In the genomic region with DNA sequence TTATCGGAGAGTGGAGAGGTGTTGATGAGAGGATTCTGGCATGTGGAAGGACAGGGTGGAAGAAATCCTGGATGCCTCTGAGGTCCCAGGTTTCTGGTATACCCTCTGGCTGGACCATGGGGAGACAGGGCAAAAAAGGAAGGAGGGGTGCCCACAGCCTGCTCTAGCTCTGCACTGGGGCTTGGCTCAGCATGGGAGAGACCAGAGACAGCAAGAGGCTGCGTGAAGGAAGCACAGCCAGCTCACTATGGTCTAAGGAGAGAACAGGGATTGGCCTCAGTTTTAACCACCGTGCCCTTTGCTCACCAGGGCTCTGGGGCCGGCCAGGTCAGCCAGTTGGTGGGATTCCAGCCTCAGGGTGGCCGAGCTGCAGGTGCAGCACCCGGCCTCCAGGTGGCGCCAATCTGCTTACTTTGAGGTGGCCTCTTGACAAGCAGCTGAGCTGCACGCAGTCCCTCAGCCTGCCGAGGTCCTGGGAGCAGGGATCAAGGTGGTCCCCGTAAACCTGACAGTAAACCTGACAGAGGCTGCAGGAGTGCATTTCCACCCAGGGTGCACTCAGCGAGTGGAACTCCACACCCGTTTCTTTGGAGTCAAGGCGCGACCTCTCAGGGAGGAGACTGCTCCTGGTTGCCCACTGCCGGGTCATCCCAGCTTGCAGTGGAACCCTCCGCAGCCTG, we compare ENCODE assay signal across 8 cellular contexts. TPM values are rescaled to one million over a fixed set of nuclear protein-coding genes. Genes with fewer than 3 reads are reported as not detected.
DNase-seq lines count a peak whose midpoint lies in the region; ATAC-seq and TF ChIP-seq lines count a peak whose summit lies in the region.

No MANE protein-coding gene starts in this region.

- H3K4me3 ChIP-seq in RWPE2 (ENCODE audit: severe bottlenecking), result no peak overlapping the region
- H3K4me3 ChIP-seq in fibroblast of villous mesenchyme (ENCODE audit: low read depth, low read length), result no peak overlapping the region
- H3K4me3 ChIP-seq in ovary, result peak overlapping the region; percentile 44
- no peak overlapping the region for H3K4me3 ChIP-seq in thyroid gland (replicated peaks in 1 of 3)

- H3K4me1 ChIP-seq in RWPE2 (ENCODE audit: insufficient read depth, poor library complexity, severe bottlenecking) (no peaks in the 10 kb centered on the region), ovary (ENCODE audit: insufficient read depth) (peaks cover 9% of the 10 kb centered on the region), thyroid gland (peaks cover 6 to 14% of the 10 kb centered on the region in 2 donors)

- peak; percentile 57 for ATAC-seq in RWPE2 (ENCODE audit: low read depth)

- intact Hi-C loops in ovary (cut with DNase I), result loop anchor here (1.0 to 10.0 kb wide), 6 partner anchors 102 to 512 kb away; a partner anchor contains a TSS
- intact Hi-C loops in thyroid gland (cut with DNase I), result no loop called here

- no peak for TF ChIP-seq POLR2A in ovary (IDR thresholded peaks at IDR 0.05)
- TF ChIP-seq POLR2A in thyroid gland (IDR thresholded peaks at IDR 0.05), result no peak

- peak; percentile 84 for TF ChIP-seq CTCF in RWPE2 (IDR thresholded peaks at IDR 0.05; ENCODE audit: poor library complexity, severe bottlenecking)
- peak; percentile 87 for TF ChIP-seq CTCF in fibroblast of villous mesenchyme (IDR thresholded peaks at IDR 0.05; ENCODE audit: insufficient read depth, low read depth, low read length)
- TF ChIP-seq CTCF in ovary (IDR thresholded peaks at IDR 0.05), result peak; percentile 83 to 89 (median 83)
- TF ChIP-seq CTCF in thyroid gland (IDR thresholded peaks at IDR 0.05), result peak; percentile 61 to 98 (median 86)

- DNase-seq in NCI-H526 (lab: John Stamatoyannopoulos, UW), result peak; percentile 17 to 77
- DNase-seq in NCI-H526 treated with DMSO at 0.1 percent for 48 hours (lab: John Stamatoyannopoulos, UW), result no peak
- DNase-seq in RWPE2 (ENCODE audit: low spot score), result no peak
- DNase-seq in activated T-helper 9 cell treated with anti-CD3 and anti-CD28 coated beads, Interleukin-2, amount 50 U/mL, for 16 hours (ENCODE audit: low read depth), result peak; percentile 57
- DNase-seq in fibroblast of villous mesenchyme (ENCODE audit: low read depth), result peak; percentile 71
- DNase-seq in ovary, result peak; percentile 75 to 88 (median 84)
- DNase-seq in thyroid gland, result peak; percentile 74 to 77

- no peaks in the 10 kb centered on the region for H3K36me3 ChIP-seq in RWPE2 (ENCODE audit: low read depth)
- H3K36me3 ChIP-seq in ovary, result no peaks in the 10 kb centered on the region
- no peaks in the 10 kb centered on the region for H3K36me3 ChIP-seq in thyroid gland

- TF ChIP-seq EP300 in Ishikawa (IDR thresholded peaks at IDR 0.05; ENCODE audit: borderline replicate concordance) (no peak), ovary (IDR thresholded peaks at IDR 0.05) (no peak)

- H3K9me3 ChIP-seq in RWPE2 (ENCODE audit: severe bottlenecking) (no peaks in the 10 kb centered on the region), ovary (no peaks in the 10 kb centered on the region), thyroid gland (no peaks in the 10 kb centered on the region)

- TF ChIP-seq RAD21 in Ishikawa (IDR thresholded peaks at IDR 0.05; ENCODE audit: low read depth), result peak; percentile 83

- no peaks in the 10 kb centered on the region for H3K27me3 ChIP-seq in RWPE2 (ENCODE audit: insufficient read depth, poor library complexity, severe bottlenecking)
- no peaks in the 10 kb centered on the region for H3K27me3 ChIP-seq in ovary
- H3K27me3 ChIP-seq in thyroid gland, result no peaks in the 10 kb centered on the region

- no peak overlapping the region for H3K27ac ChIP-seq in RWPE2 (ENCODE audit: poor library complexity, severe bottlenecking)
- H3K27ac ChIP-seq in ovary, result no peak overlapping the region
- H3K27ac ChIP-seq in thyroid gland, result no peak overlapping the region

- 15 to 27% (median 15%) methylated on average over 12 to 16 of the region's 16 CpGs for WGBS in ovary, 3 donors
- WGBS in thyroid gland, 2 donors, result 23 to 32% methylated on average over 8 to 11 of the region's 16 CpGs

TF ChIP-seq in Ishikawa, 13 proteins besides CTCF, POLR2A, EP300 and RAD21:
- TF ChIP-seq, protein P1, sequence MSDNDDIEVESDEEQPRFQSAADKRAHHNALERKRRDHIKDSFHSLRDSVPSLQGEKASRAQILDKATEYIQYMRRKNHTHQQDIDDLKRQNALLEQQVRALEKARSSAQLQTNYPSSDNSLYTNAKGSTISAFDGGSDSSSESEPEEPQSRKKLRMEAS (IDR thresholded peaks at IDR 0.05), result peak; percentile 97
- no peak for TF ChIP-seq CEBPB (IDR thresholded peaks at IDR 0.05)

RNA-seq across cellular contexts. Expression of a gene that starts 25.0 kb away (rescaled TPM):
- 110 and 132 TPM in 2 replicates for total RNA-seq in fibroblast of villous mesenchyme
- total RNA-seq in ovary, result 10 to 100 TPM; 60.1 to 80.2 (median 72.0) TPM
- 10 to 100 TPM; 54.3 to 77.7 TPM for polyA plus RNA-seq in ovary
- total RNA-seq in thyroid gland, result 100 to 1,000 TPM; 124 to 132 (median 127) TPM

Comparison
In these comparisons a context has a peak if more than half of its experiments do, and no peak if none do; other contexts are left out.
1. DNase-seq: peak in NCI-H526 (2 of 2), activated T-helper 9 cell treated with anti-CD3 and anti-CD28 coated beads, Interleukin-2, amount 50 U/mL, for 16 hours (single experiment), fibroblast of villous mesenchyme (single experiment), ovary (5 of 5) and thyroid gland (2 of 2); none in NCI-H526 treated with DMSO at 0.1 percent for 48 hours (single experiment) and RWPE2 (single experiment).
2. Peak in every context shown above with its lines, with median percentiles within 50 percentile points of each other: CTCF ChIP-seq.